In genomic region chr16:27453476-27453825, GRCh38 we compare ENCODE assay signal across 25 cellular contexts. TPM values are rescaled to one million over a fixed set of nuclear protein-coding genes. Genes with fewer than 3 reads are reported as not detected.
DNase-seq lines count a peak whose midpoint lies in the region; ATAC-seq and TF ChIP-seq lines count a peak whose summit lies in the region.
"Had no signal": no experiment of that assay in that cellular context is flagged by ENCODE, and none has a peak within 500 bp of the region (broad histone marks: within the 10 kb centered on the region; RNA-seq: fewer than 3 reads in every experiment).

No MANE protein-coding gene starts in this region.

- no peaks in the 10 kb centered on the region for H4K20me1 ChIP-seq in BLaER1

- POLR2A ChIA-PET in activated B cell treated with CpG ODN at 0.5 μM for 24 hours (lab: Charles Lee), result interaction anchor here (0.8 to 15.9 kb wide), 12 partner anchors 8 to 223 kb away, joined by 3 to 464 read pairs (median 7); partner anchors contain the start of gene IL21R

- CTCF ChIA-PET in activated B cell treated with CpG ODN at 0.5 μM for 24 hours (lab: Charles Lee), result interaction anchor here (1.3 to 2.0 kb wide), 3 partner anchors 86 to 274 kb away, joined by 4 to 10 read pairs (median 4); no protein-coding TSS in a partner anchor

- peaks cover 100% of the 10 kb centered on the region for H3K4me1 ChIP-seq in BLaER1
- H3K4me1 ChIP-seq: HAP-1 had no signal

- H3K4me3 ChIP-seq in BLaER1, result no peak overlapping the region
- H3K4me3 ChIP-seq: HAP-1, left lung, skin epidermis, tibial nerve had no signal

- peak overlapping the region; percentile 34 for H3K27ac Mint-ChIP-seq in activated CD4-positive, alpha-beta T cell treated with anti-CD3 and anti-CD28 coated beads, Interleukin-2, amount 10 ng/mL, durations not matched to agents 24 days and 14 days
- peak overlapping the region; percentile 99 for H3K27ac Mint-ChIP-seq in activated B cell treated with CpG ODN at 0.5 μM for 24 hours
- peak overlapping the region; percentile 99 to 100 (median 100) for H3K27ac Mint-ChIP-seq in immature natural killer cell
- H3K27ac Mint-ChIP-seq: activated CD8-positive, alpha-beta memory T cell treated with anti-CD3 and anti-CD28 coated beads, Interleukin-2, amount 10 ng/mL, durations not matched to agents 7 days and 5 days had no signal

- H3K9ac ChIP-seq in BLaER1, result no peak overlapping the region
- H3K9ac ChIP-seq: KMS-11 had no signal

- H3K27ac ChIP-seq in BLaER1, result peak overlapping the region; percentile 82
- H3K27ac ChIP-seq: KMS-11, left lung, skin epidermis, tibial nerve had no signal

- H3K27me3 ChIP-seq in BLaER1, result no peaks in the 10 kb centered on the region

- intact Hi-C loops in activated CD4-positive, alpha-beta T cell treated with anti-CD3 and anti-CD28 coated beads, Interleukin-2, amount 10 ng/mL, durations not matched to agents 24 days and 14 days (cut with micrococcal nuclease), result no loop called here
- intact Hi-C loops in activated B cell treated with CpG ODN at 0.5 μM for 24 hours (cut with micrococcal nuclease), result no loop called here

- H3K4me2 ChIP-seq in BLaER1, result peak overlapping the region; percentile 53
- H3K4me2 ChIP-seq: KMS-11 had no signal

- H3K27me3 Mint-ChIP-seq in activated CD4-positive, alpha-beta T cell treated with anti-CD3 and anti-CD28 coated beads, Interleukin-2, amount 10 ng/mL, durations not matched to agents 24 days and 14 days, result no peaks in the 10 kb centered on the region
- H3K27me3 Mint-ChIP-seq in activated B cell treated with CpG ODN at 0.5 μM for 24 hours, result no peaks in the 10 kb centered on the region
- peaks cover 17 to 24% (median 23%) of the 10 kb centered on the region in 3 donors for H3K27me3 Mint-ChIP-seq in immature natural killer cell (ENCODE audit: low read depth in 3 of 3)
- H3K27me3 Mint-ChIP-seq: activated CD8-positive, alpha-beta memory T cell treated with anti-CD3 and anti-CD28 coated beads, Interleukin-2, amount 10 ng/mL, durations not matched to agents 7 days and 5 days had no signal

- H3K9me3 ChIP-seq in BLaER1, result no peaks in the 10 kb centered on the region
- H3K9me3 ChIP-seq: HAP-1, left lung, tibial nerve had no signal

- H3K36me3 Mint-ChIP-seq in activated CD4-positive, alpha-beta T cell treated with anti-CD3 and anti-CD28 coated beads, Interleukin-2, amount 10 ng/mL, durations not matched to agents 24 days and 14 days (ENCODE audit: low read depth), result peaks cover 44% of the 10 kb centered on the region
- H3K36me3 Mint-ChIP-seq in activated B cell treated with CpG ODN at 0.5 μM for 24 hours (ENCODE audit: low read depth) (peaks cover 27% of the 10 kb centered on the region), immature natural killer cell (peaks cover 2 to 13% (median 6%) of the 10 kb centered on the region in 3 donors)

- H3K4me3 Mint-ChIP-seq in activated CD4-positive, alpha-beta T cell treated with anti-CD3 and anti-CD28 coated beads, Interleukin-2, amount 10 ng/mL, durations not matched to agents 24 days and 14 days, result no peak overlapping the region
- H3K4me3 Mint-ChIP-seq in activated B cell treated with CpG ODN at 0.5 μM for 24 hours, result no peak overlapping the region
- H3K4me3 Mint-ChIP-seq in immature natural killer cell, result no peak overlapping the region
- H3K4me3 Mint-ChIP-seq: activated CD8-positive, alpha-beta memory T cell treated with anti-CD3 and anti-CD28 coated beads, Interleukin-2, amount 10 ng/mL, durations not matched to agents 7 days and 5 days had no signal

- no peak for ATAC-seq in activated B cell treated with CpG ODN at 0.5 μM for 24 hours (ENCODE audit: low read depth)
- ATAC-seq in GM21423 (IDR thresholded peaks at IDR 0.05; ENCODE audit: unreplicated experiment), result no peak
- ATAC-seq: activated CD4-positive, CD25-positive, alpha-beta regulatory T cell treated with anti-CD3 and anti-CD28 coated beads, Interleukin-2, amount 50 U/mL, for 24 hours; activated CD8-positive, alpha-beta memory T cell treated with anti-CD3 and anti-CD28 coated beads, Interleukin-2, amount 10 ng/mL, durations not matched to agents 7 days and 5 days; left lung; Panc1 had no signal

- no peak for TF ChIP-seq CTCF in activated B cell treated with CpG ODN at 0.5 μM for 24 hours (IDR thresholded peaks at IDR 0.05)

- peaks cover 61% of the 10 kb centered on the region for H3K4me1 Mint-ChIP-seq in activated CD4-positive, alpha-beta T cell treated with anti-CD3 and anti-CD28 coated beads, Interleukin-2, amount 10 ng/mL, durations not matched to agents 24 days and 14 days
- H3K4me1 Mint-ChIP-seq in activated B cell treated with CpG ODN at 0.5 μM for 24 hours (peaks cover 87% of the 10 kb centered on the region), immature natural killer cell (peaks cover 79 to 83% of the 10 kb centered on the region in 2 donors)

- DNase-seq in activated CD4-positive, alpha-beta T cell treated with anti-CD3 and anti-CD28 coated beads, Interleukin-2, amount 10 ng/mL, durations not matched to agents 24 days and 14 days, result no peak
- no peak for DNase-seq in activated CD4-positive, alpha-beta T cell treated with anti-CD3 and anti-CD28 coated beads for 1 hour
- no peak for DNase-seq in activated B cell treated with CpG ODN at 0.5 μM for 24 hours
- DNase-seq in immature natural killer cell, result no peak
- DNase-seq in HUDEP-2 (lab: John Stamatoyannopoulos, UW; ENCODE audit: unreplicated experiment in 76 of 76), result no peak
- DNase-seq in DMS79 treated with DMSO at 0.1 percent for 48 hours (lab: John Stamatoyannopoulos, UW), result no peak
- DNase-seq: activated CD8-positive, alpha-beta memory T cell treated with anti-CD3 and anti-CD28 coated beads, Interleukin-2, amount 10 ng/mL, durations not matched to agents 7 days and 5 days; amniotic stem cell; DMS53; left lung; MM.1S; NCI-H2029; NCI-H2227 treated with DMSO at 0.1 percent for 48 hours; NCI-H69; SIG-M5; SW 1271 had no signal

- H3K36me3 ChIP-seq in BLaER1, result 0 out of 2 replicates have a peak, but pooled peaks cover under 1% of the 10 kb centered on the region
- H3K36me3 ChIP-seq: HAP-1, left lung, tibial nerve had no signal

- H3K9me3 Mint-ChIP-seq in activated CD4-positive, alpha-beta T cell treated with anti-CD3 and anti-CD28 coated beads, Interleukin-2, amount 10 ng/mL, durations not matched to agents 24 days and 14 days, result peaks cover 6% of the 10 kb centered on the region
- H3K9me3 Mint-ChIP-seq in activated B cell treated with CpG ODN at 0.5 μM for 24 hours, result no peaks in the 10 kb centered on the region
- peaks cover 0 to 2% (median 0%) of the 10 kb centered on the region in 6 donors for H3K9me3 Mint-ChIP-seq in immature natural killer cell

RNA-seq across cellular contexts. Expression of gene IL21R, which starts 51.5 kb away (rescaled TPM):
- total RNA-seq in activated CD4-positive, alpha-beta T cell treated with anti-CD3 and anti-CD28 coated beads, Interleukin-2, amount 10 ng/mL, durations not matched to agents 24 days and 14 days, result 94.9 and 100 TPM in 2 replicates
- 144 and 167 TPM in 2 replicates for total RNA-seq in activated B cell treated with CpG ODN at 0.5 μM for 24 hours
- 10 to 100 TPM; 27.5 to 59.7 (median 49.6) TPM for polyA plus RNA-seq in immature natural killer cell
- total RNA-seq: endothelial cell of umbilical vein had no signal

Comparison
In these comparisons a context has a peak if more than half of its experiments do, and no peak if none do; other contexts are left out.
1. H3K27ac Mint-ChIP-seq: peak in every context shown above with its lines; median percentile 100 in immature natural killer cell; 99 in activated B cell treated with CpG ODN at 0.5 μM for 24 hours; 34 in activated CD4-positive, alpha-beta T cell treated with anti-CD3 and anti-CD28 coated beads, Interleukin-2, amount 10 ng/mL, durations not matched to agents 24 days and 14 days.